Comparison of ENCODE assay signal across 20 cellular contexts in the genomic region with DNA sequence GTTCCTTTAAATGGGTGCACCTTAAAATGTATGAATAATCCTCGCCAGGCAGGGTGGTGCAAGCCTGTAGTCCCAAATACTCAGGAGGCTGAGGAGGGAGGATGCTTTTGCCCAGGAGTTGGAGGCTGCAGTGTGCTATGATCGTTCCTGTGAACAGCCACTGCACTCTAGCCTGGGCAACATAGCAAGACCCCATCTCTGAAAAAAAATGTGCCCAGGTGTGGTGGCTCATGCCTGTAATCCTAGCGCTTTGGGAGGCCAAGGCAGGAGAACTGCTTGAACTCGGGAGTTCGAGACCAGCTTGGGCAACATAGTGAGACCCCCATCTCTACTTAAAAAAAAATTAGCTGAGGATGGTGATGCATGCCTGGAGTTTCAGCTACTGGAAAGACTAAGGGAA. TPM values are rescaled to one million over a fixed set of nuclear protein-coding genes. Genes with fewer than 3 reads are reported as not detected.
DNase-seq lines count a peak whose midpoint lies in the region; ATAC-seq and TF ChIP-seq lines count a peak whose summit lies in the region.
"Had no signal": no experiment of that assay in that cellular context is flagged by ENCODE, and none has a peak within 500 bp of the region (broad histone marks: within the 10 kb centered on the region; RNA-seq: fewer than 3 reads in every experiment).

No MANE protein-coding gene starts in this region.

- no peaks in the 10 kb centered on the region for H3K9me3 ChIP-seq in Loucy (ENCODE audit: insufficient read depth, low read depth, low read length)
- H3K9me3 ChIP-seq in ovary = no peaks in the 10 kb centered on the region
- H3K9me3 ChIP-seq: ascending aorta, psoas muscle had no signal

- intact Hi-C loops in activated CD4-positive, alpha-beta T cell treated with anti-CD3 and anti-CD28 coated beads, Interleukin-2, amount 10 ng/mL, durations not matched to agents 24 days and 14 days (cut with micrococcal nuclease) = no loop called here
- intact Hi-C loops in dorsolateral prefrontal cortex (cut with DNase I) = no loop called here
- intact Hi-C loops in ovary (cut with DNase I) = loop anchor here in 1 of 4 donors (5.0 kb wide), 1 partner anchor 44 kb away; no protein-coding TSS in a partner anchor

- peaks cover 2% of the 10 kb centered on the region; the same call in 1 of the 2 replicates for H3F3A ChIP-seq in Loucy (ENCODE audit: low read depth)

- peaks cover 17% of the 10 kb centered on the region for H3K4me1 Mint-ChIP-seq in activated CD4-positive, alpha-beta T cell treated with anti-CD3 and anti-CD28 coated beads, Interleukin-2, amount 10 ng/mL, durations not matched to agents 24 days and 14 days

- H2AFZ ChIP-seq in Loucy (ENCODE audit: low read length) = no peak overlapping the region

- H4K20me1 ChIP-seq in Loucy (ENCODE audit: insufficient read depth, low read length, poor library complexity, severe bottlenecking) = no peaks in the 10 kb centered on the region

- H3K36me3 ChIP-seq in Loucy (ENCODE audit: insufficient read depth, low read length) (no peaks in the 10 kb centered on the region), ovary (no peaks in the 10 kb centered on the region)
- H3K36me3 ChIP-seq: ascending aorta had no signal

- no peak for TF ChIP-seq EP300 in ovary (IDR thresholded peaks at IDR 0.05)

- H3K79me2 ChIP-seq in Loucy (ENCODE audit: insufficient read depth, low read length) = no peaks in the 10 kb centered on the region

- H3K27me3 Mint-ChIP-seq in activated CD4-positive, alpha-beta T cell treated with anti-CD3 and anti-CD28 coated beads, Interleukin-2, amount 10 ng/mL, durations not matched to agents 24 days and 14 days = peaks cover 13% of the 10 kb centered on the region
- H3K27me3 Mint-ChIP-seq: CD4-positive, alpha-beta memory T cell had no signal

- TF ChIP-seq CTCF in Loucy (conservative IDR thresholded peaks at IDR 0.05; ENCODE audit: low read length) (no peak), dorsolateral prefrontal cortex (IDR thresholded peaks at IDR 0.05 in 54 of 56, conservative IDR thresholded peaks at IDR 0.05 in 2 of 56; ENCODE audit: low read depth in 1 of 56, partially characterized antibody in 56 of 56) (no peak), ovary (IDR thresholded peaks at IDR 0.05) (no peak)

- no peaks in the 10 kb centered on the region for H3K9me3 Mint-ChIP-seq in activated CD4-positive, alpha-beta T cell treated with anti-CD3 and anti-CD28 coated beads, Interleukin-2, amount 10 ng/mL, durations not matched to agents 24 days and 14 days
- H3K9me3 Mint-ChIP-seq: CD4-positive, alpha-beta memory T cell; dendritic cell treated with granulocyte-macrophage colony-stimulating factor and Interleukin-4, amounts not matched to agents 40 ng/mL and 50 ng/mL, for 4 days; HFFc6 had no signal

- H3K4me3 ChIP-seq in Loucy (ENCODE audit: low read length, poor library complexity, severe bottlenecking) (peak overlapping the region; percentile 74), dorsolateral prefrontal cortex (peak overlapping the region in 42 of 59 donors; percentile 2 to 92 (median 80)), ovary (peak overlapping the region; percentile 1)

- peak overlapping the region in 24 of 59 donors; percentile 2 to 91 (median 81) for H3K27ac ChIP-seq in dorsolateral prefrontal cortex
- no peak overlapping the region for H3K27ac ChIP-seq in ovary

- H3K27ac Mint-ChIP-seq in activated CD4-positive, alpha-beta T cell treated with anti-CD3 and anti-CD28 coated beads, Interleukin-2, amount 10 ng/mL, durations not matched to agents 24 days and 14 days = no peak overlapping the region
- H3K27ac Mint-ChIP-seq: dendritic cell treated with granulocyte-macrophage colony-stimulating factor and Interleukin-4, amounts not matched to agents 40 ng/mL and 50 ng/mL, for 4 days; HFFc6 had no signal

- H3K4me1 ChIP-seq in Loucy (ENCODE audit: insufficient read depth, low read length, poor library complexity, severe bottlenecking) = peaks cover 17% of the 10 kb centered on the region
- peaks cover 25% of the 10 kb centered on the region for H3K4me1 ChIP-seq in ovary (ENCODE audit: insufficient read depth)

- no peak for TF ChIP-seq POLR2A in ovary (IDR thresholded peaks at IDR 0.05)

- no peak overlapping the region for H3K9ac ChIP-seq in Loucy (ENCODE audit: low read depth, low read length, poor library complexity, severe bottlenecking)

- WGBS in ovary, 3 donors = 95 to 99% (median 98%) methylated on average over 5 of the region's 5 CpGs

- H3K4me2 ChIP-seq in Loucy (ENCODE audit: low read depth, low read length, poor library complexity, severe bottlenecking) = peak overlapping the region; percentile 65

- H3K4me3 Mint-ChIP-seq in activated CD4-positive, alpha-beta T cell treated with anti-CD3 and anti-CD28 coated beads, Interleukin-2, amount 10 ng/mL, durations not matched to agents 24 days and 14 days = peak overlapping the region; percentile 91

- no peaks in the 10 kb centered on the region for H3K9me2 ChIP-seq in Loucy (replicated peaks; ENCODE audit: low read depth, low read length)

- no peak for DNase-seq in activated CD4-positive, alpha-beta T cell treated with anti-CD3 and anti-CD28 coated beads, Interleukin-2, amount 10 ng/mL, durations not matched to agents 24 days and 14 days
- DNase-seq in activated CD4-positive, alpha-beta T cell treated with anti-CD3 and anti-CD28 coated beads, Interleukin-2, amount 50 U/mL, for 48 hours = no peak
- DNase-seq in dorsolateral prefrontal cortex (no peak), ovary (no peak), T-helper 2 cell (no peak)
- DNase-seq in stimulated activated CD4-positive, alpha-beta T cell treated with anti-CD3 and anti-CD28 coated beads, Interleukin-4, amount 100 ng/mL, for 1 hour = no peak
- DNase-seq: 8988T; activated CD8-positive, alpha-beta memory T cell treated with anti-CD3 and anti-CD28 coated beads, Interleukin-2, amount 50 U/mL, for 48 hours; CD4-positive, alpha-beta memory T cell; EL; HFFc6; hypothalamus; left colon; NCI-H2227 treated with DMSO at 0.1 percent for 48 hours; psoas muscle; substantia nigra had no signal

- no peak for ATAC-seq in GM19455 (IDR thresholded peaks at IDR 0.05; ENCODE audit: unreplicated experiment)
- ATAC-seq: left colon, psoas muscle had no signal

- no peaks in the 10 kb centered on the region for H3K27me3 ChIP-seq in Loucy (ENCODE audit: insufficient read depth, low read length, poor library complexity, severe bottlenecking)
- no peaks in the 10 kb centered on the region for H3K27me3 ChIP-seq in dorsolateral prefrontal cortex
- H3K27me3 ChIP-seq in ovary = no peaks in the 10 kb centered on the region
- H3K27me3 ChIP-seq: ascending aorta had no signal

- no peaks in the 10 kb centered on the region for H3K36me3 Mint-ChIP-seq in activated CD4-positive, alpha-beta T cell treated with anti-CD3 and anti-CD28 coated beads, Interleukin-2, amount 10 ng/mL, durations not matched to agents 24 days and 14 days (ENCODE audit: low read depth)
- H3K36me3 Mint-ChIP-seq: CD4-positive, alpha-beta memory T cell had no signal

RNA-seq across cellular contexts. Expression of a gene that starts 39.6 kb away (rescaled TPM):
- 5.8 and 5.9 TPM in 2 replicates for total RNA-seq in activated CD4-positive, alpha-beta T cell treated with anti-CD3 and anti-CD28 coated beads, Interleukin-2, amount 10 ng/mL, durations not matched to agents 24 days and 14 days
- 100 to 1,000 TPM in 6 of 120 experiments, 10 to 100 TPM in 114; 12.5 to 161 (median 54.1) TPM for total RNA-seq in dorsolateral prefrontal cortex
- 10 to 100 TPM; 27.1 to 56.5 (median 40.9) TPM for total RNA-seq in ovary
- 10 to 100 TPM; 20.5 to 23.0 TPM for polyA plus RNA-seq in ovary

RNA-seq across cellular contexts. Expression of a gene that starts 58.6 kb away (rescaled TPM):
- total RNA-seq in activated CD4-positive, alpha-beta T cell treated with anti-CD3 and anti-CD28 coated beads, Interleukin-2, amount 10 ng/mL, durations not matched to agents 24 days and 14 days = 103 and 105 TPM in 2 replicates
- total RNA-seq in dorsolateral prefrontal cortex (10 to 100 TPM; 14.5 to 54.3 (median 25.9) TPM), ovary (10 to 100 TPM; 13.5 to 25.4 (median 21.5) TPM)
- polyA plus RNA-seq in ovary = 10 to 100 TPM; 13.5 to 34.2 TPM

Comparison
In these comparisons a context has a peak if more than half of its experiments do, and no peak if none do; other contexts are left out.
1. H3K4me3 ChIP-seq: peak in every context shown above with its lines; median percentile 80 in dorsolateral prefrontal cortex; 74 in Loucy; 1 in ovary.